ENCODE assay signal across 13 cellular contexts in the genomic region with DNA sequence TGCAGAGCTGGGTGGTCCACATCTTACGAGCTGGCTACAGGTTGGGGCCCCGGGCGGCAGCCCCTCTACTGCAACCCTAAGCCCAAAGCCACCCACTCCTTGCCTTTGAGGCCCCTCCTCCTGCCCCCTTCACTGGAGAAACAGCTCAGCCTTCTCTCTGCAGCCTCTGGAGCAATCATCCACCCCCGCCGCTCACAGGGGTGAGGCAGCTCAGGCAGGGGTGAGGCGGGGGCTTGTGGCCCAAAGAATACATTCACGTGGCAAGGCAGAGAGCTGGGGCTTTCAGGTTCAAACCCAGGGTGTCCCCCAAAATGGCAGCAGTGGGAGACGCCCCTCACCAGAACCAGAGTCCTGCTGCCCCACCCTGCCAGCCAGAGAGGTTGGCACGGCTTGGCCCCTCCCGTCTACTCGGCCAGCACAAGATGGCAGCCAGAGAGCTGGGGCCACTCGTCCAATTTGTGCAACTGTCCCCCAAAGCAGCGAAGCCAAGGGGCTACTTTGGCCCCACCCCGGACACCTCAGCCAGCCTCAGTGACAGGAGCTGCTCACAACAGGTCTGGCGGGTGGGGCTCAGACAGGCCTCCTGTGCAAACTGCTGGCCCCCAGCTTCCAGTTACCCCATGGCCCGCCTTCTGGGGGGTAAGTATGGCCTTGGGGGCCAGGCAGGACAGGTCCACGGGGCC. TPM values are rescaled to one million over a fixed set of nuclear protein-coding genes. Genes with fewer than 3 reads are reported as not detected.
DNase-seq lines count a peak whose midpoint lies in the region; FAIRE-seq and TF ChIP-seq lines count a peak whose summit lies in the region.
"Had no signal": no experiment of that assay in that cellular context is flagged by ENCODE, and none has a peak within 500 bp of the region (broad histone marks: within the 10 kb centered on the region; RNA-seq: fewer than 3 reads in every experiment).

No MANE protein-coding gene starts in this region.

- FAIRE-seq in GM12892 (lab: Jason Lieb, UNC): no peak

- H3K9ac ChIP-seq in endodermal cell (ENCODE audit: extremely low read depth, low read length, poor library complexity, severe bottlenecking): no peak overlapping the region

- H3K36me3 Mint-ChIP-seq in endodermal cell (ENCODE audit: low read depth): peaks cover 38% of the 10 kb centered on the region

- H3K27me3 ChIP-seq in sigmoid colon (no peaks in the 10 kb centered on the region), endodermal cell (ENCODE audit: control insufficient read depth, insufficient read depth, low read length, poor library complexity, severe bottlenecking) (no peaks in the 10 kb centered on the region), brain microvascular endothelial cell (replicated peaks) (no peaks in the 10 kb centered on the region)
- H3K27me3 ChIP-seq: dorsolateral prefrontal cortex had no signal

- WGBS in sigmoid colon, 2 donors: 80 to 86% methylated on average over 17 of the region's 17 CpGs
- WGBS in endodermal cell (ENCODE audit: insufficient coverage in 1 of 2, insufficient read length in 1 of 2), 2 experiments: 95 to 98% methylated on average over 14 to 17 of the region's 17 CpGs

- peaks cover 60 to 90% (median 75%) of the 10 kb centered on the region in 4 donors for H3K36me3 ChIP-seq in sigmoid colon
- peaks cover 59% of the 10 kb centered on the region for H3K36me3 ChIP-seq in endodermal cell (ENCODE audit: control insufficient read depth, insufficient read depth, low read length)
- peaks cover 76% of the 10 kb centered on the region for H3K36me3 ChIP-seq in brain microvascular endothelial cell (replicated peaks)

- TF ChIP-seq POLR2A in GM12892 (IDR thresholded peaks at IDR 0.05; ENCODE audit: low read depth, low read length): no peak
- TF ChIP-seq POLR2A in sigmoid colon (IDR thresholded peaks at IDR 0.05): no peak

- no peak overlapping the region for H3K4me3 ChIP-seq in sigmoid colon
- no peak overlapping the region for H3K4me3 ChIP-seq in endodermal cell (ENCODE audit: low read length)
- H3K4me3 ChIP-seq in brain microvascular endothelial cell (ENCODE audit: low read depth, low read length): no peak overlapping the region
- H3K4me3 ChIP-seq: dorsolateral prefrontal cortex had no signal

- H3K27me3 Mint-ChIP-seq in endodermal cell (ENCODE audit: insufficient read depth): no peaks in the 10 kb centered on the region

- H3K4me3 Mint-ChIP-seq in endodermal cell: no peak overlapping the region
- H3K4me3 Mint-ChIP-seq: nephron had no signal

- peak; percentile 25 for DNase-seq in GM12892 (ENCODE audit: insufficient read length)
- peak; percentile 51 for DNase-seq in NCI-H2227 (lab: John Stamatoyannopoulos, UW; ENCODE audit: unreplicated experiment)
- DNase-seq in head of caudate nucleus: peak in 41 of 42 donors; percentile 41 to 93 (median 76)
- DNase-seq in sigmoid colon: peak; percentile 70
- no peak for DNase-seq in endodermal cell
- no peak for DNase-seq in T1000 (lab: John Stamatoyannopoulos, UW)
- DNase-seq in brain microvascular endothelial cell: no peak
- DNase-seq: activated gamma-delta T cell treated with Interleukin-2 at 50 U/mL for 16 hours; DMS53; dorsolateral prefrontal cortex; NK-92 treated with Interleukin-12 subunit alpha and Interleukin-12 subunit beta, amount 100 ng/mL, for 24 hours had no signal

- H3K9me3 ChIP-seq in sigmoid colon (no peaks in the 10 kb centered on the region), endodermal cell (ENCODE audit: control insufficient read depth, low read length) (no peaks in the 10 kb centered on the region)

- no peak overlapping the region for H3K27ac Mint-ChIP-seq in endodermal cell

- TF ChIP-seq CTCF in sigmoid colon (IDR thresholded peaks at IDR 0.05) (no peak), endodermal cell (conservative IDR thresholded peaks at IDR 0.05) (no peak), brain microvascular endothelial cell (IDR thresholded peaks at IDR 0.05; ENCODE audit: low read depth, low read length, missing control alignments) (no peak)

- no peak for TF ChIP-seq EP300 in sigmoid colon (IDR thresholded peaks at IDR 0.05)

- H3K4me1 Mint-ChIP-seq in endodermal cell: peaks cover 5% of the 10 kb centered on the region

- H3K27ac ChIP-seq in sigmoid colon (peak overlapping the region; percentile 58 to 98 (median 66)), endodermal cell (ENCODE audit: low read depth, low read length) (no peak overlapping the region), brain microvascular endothelial cell (no peak overlapping the region)

- H3K9me3 Mint-ChIP-seq in endodermal cell: no peaks in the 10 kb centered on the region
- H3K9me3 Mint-ChIP-seq: nephron had no signal

- in situ Hi-C loops in brain microvascular endothelial cell (cut with HindIII; ENCODE audit: low pct_ligation_motif_present, low sequenced_read_pairs): no loop called here

- intact Hi-C loops in head of caudate nucleus (cut with DNase I): loop anchor here (10.0 kb wide), 1 partner anchor 206 kb away; a partner anchor contains a TSS
- intact Hi-C loops in sigmoid colon (cut with DNase I): no loop called here

- H3K4me1 ChIP-seq in sigmoid colon (peaks cover 0 to 26% (median 21%) of the 10 kb centered on the region in 4 donors), endodermal cell (ENCODE audit: control insufficient read depth, insufficient read depth, low read length) (no peaks in the 10 kb centered on the region)

RNA-seq across cellular contexts. Expression of a gene that starts 7.2 kb away (rescaled TPM):
- 102 TPM for polyA plus RNA-seq in GM12892 (2012; ENCODE audit: missing spikeins)
- total RNA-seq in sigmoid colon (100 to 1,000 TPM; 133 to 199 (median 163) TPM), endodermal cell (100 to 1,000 TPM; 197 to 230 TPM)
- polyA plus RNA-seq in sigmoid colon: 100 to 1,000 TPM; 230 to 286 (median 236) TPM
- 186 TPM for polyA plus RNA-seq in endodermal cell (2013, experiment 1 of 2)
- polyA plus RNA-seq in endodermal cell (2013, experiment 2 of 2): 184 TPM

RNA-seq across cellular contexts. Expression of a gene that starts 13.3 kb away (rescaled TPM):
- 11.9 TPM for polyA plus RNA-seq in GM12892 (2012; ENCODE audit: missing spikeins)
- 10 to 100 TPM; 24.8 to 47.1 (median 26.6) TPM for total RNA-seq in sigmoid colon
- 10 to 100 TPM in 1 of 3 donors, 1 to 10 TPM in 2; 3.5 to 27.9 (median 4.8) TPM for polyA plus RNA-seq in sigmoid colon
- 100 to 1,000 TPM in 1 of 2 donors, 10 to 100 TPM in 1; 90.0 to 101 TPM for total RNA-seq in endodermal cell
- 58.7 TPM for polyA plus RNA-seq in endodermal cell (2013, experiment 1 of 2)
- 48.4 TPM for polyA plus RNA-seq in endodermal cell (2013, experiment 2 of 2)

RNA-seq across cellular contexts. Expression of a gene that starts 24.5 kb away (rescaled TPM):
- polyA plus RNA-seq in GM12892 (2012; ENCODE audit: missing spikeins): not detected
- total RNA-seq in sigmoid colon: under 1 TPM in 2 of 4 donors, not detected in 2; 0.68 to 0.71 TPM
- under 1 TPM in 1 of 3 donors, not detected in 2; 0.58 TPM for polyA plus RNA-seq in sigmoid colon
- not detected for total RNA-seq in endodermal cell
- 5.3 TPM for polyA plus RNA-seq in endodermal cell (2013, experiment 1 of 2)
- polyA plus RNA-seq in endodermal cell (2013, experiment 2 of 2): 4.4 TPM
- total RNA-seq: M059J had no signal

RNA-seq across cellular contexts. Expression of a gene that starts 25.2 kb away (rescaled TPM):
- 32.7 TPM for polyA plus RNA-seq in GM12892 (2012; ENCODE audit: missing spikeins)
- total RNA-seq in sigmoid colon (10 to 100 TPM; 20.5 to 39.5 (median 31.7) TPM), endodermal cell (10 to 100 TPM; 51.7 to 59.2 TPM)
- 10 to 100 TPM; 43.5 to 46.2 (median 44.4) TPM for polyA plus RNA-seq in sigmoid colon
- 49.0 TPM for polyA plus RNA-seq in endodermal cell (2013, experiment 1 of 2)
- 43.2 TPM for polyA plus RNA-seq in endodermal cell (2013, experiment 2 of 2)

RNA-seq across cellular contexts. Expression of a gene that starts 39.4 kb away (rescaled TPM):
- polyA plus RNA-seq in GM12892 (2012; ENCODE audit: missing spikeins): 4.0 TPM
- total RNA-seq in sigmoid colon (under 1 TPM in 1 of 4 donors, not detected in 3; 0.71 TPM), endodermal cell (1 to 10 TPM; 1.4 to 2.1 TPM)
- polyA plus RNA-seq in sigmoid colon: 1 to 10 TPM in 1 of 3 donors, not detected in 2; 2.2 TPM
- polyA plus RNA-seq in endodermal cell (2013, experiment 1 of 2): 1.7 TPM
- polyA plus RNA-seq in endodermal cell (2013, experiment 2 of 2): 1.2 TPM

Comparison
In these comparisons a context has a peak if more than half of its experiments do, and no peak if none do; other contexts are left out.
1. DNase-seq: peak in GM12892 (single experiment), NCI-H2227 (single experiment), head of caudate nucleus (41 of 42) and sigmoid colon (single experiment); none in endodermal cell (single experiment), T1000 (single experiment) and brain microvascular endothelial cell (single experiment).
2. H3K27ac ChIP-seq: peak in sigmoid colon (4 of 4); none in endodermal cell (single experiment) and brain microvascular endothelial cell (single experiment).